In genomic region chr10:74932648-74933047, GRCh38 we compare ENCODE assay signal across 12 cellular contexts.
DNase-seq lines count a peak whose midpoint lies in the region; ATAC-seq, FAIRE-seq and TF ChIP-seq lines count a peak whose summit lies in the region.
"Had no signal": no experiment of that assay in that cellular context is flagged by ENCODE, and none has a peak within 500 bp of the region (broad histone marks: within the 10 kb centered on the region; RNA-seq: fewer than 3 reads in every experiment).

No MANE protein-coding gene starts in this region.

- H3K9ac ChIP-seq in mesenchymal stem cell (ENCODE audit: low read length), result no peak overlapping the region

- H3K4me1 Mint-ChIP-seq in activated CD8-positive, alpha-beta memory T cell treated with anti-CD3 and anti-CD28 coated beads, Interleukin-2, amount 10 ng/mL, durations not matched to agents 7 days and 5 days, result no peaks in the 10 kb centered on the region
- peaks cover 18% of the 10 kb centered on the region for H3K4me1 Mint-ChIP-seq in activated naive CD4-positive, alpha-beta T cell treated with anti-CD3 and anti-CD28 coated beads for 36 hours (ENCODE audit: low read depth)

- H3K23ac ChIP-seq in mesenchymal stem cell (ENCODE audit: low read length in 2 of 2), result no peak overlapping the region

- no peak overlapping the region for H3K4me2 ChIP-seq in mesenchymal stem cell (ENCODE audit: low read length, poor library complexity, severe bottlenecking)

- no peak overlapping the region for H2BK12ac ChIP-seq in mesenchymal stem cell (ENCODE audit: low read length in 2 of 2)

- no peak for FAIRE-seq in pancreas (lab: Jason Lieb, UNC)
- FAIRE-seq: bronchial epithelial cell, GM12878 had no signal

- H3K4me3 Mint-ChIP-seq in activated CD8-positive, alpha-beta memory T cell treated with anti-CD3 and anti-CD28 coated beads, Interleukin-2, amount 10 ng/mL, durations not matched to agents 7 days and 5 days, result no peak overlapping the region
- H3K4me3 Mint-ChIP-seq in activated naive CD4-positive, alpha-beta T cell treated with anti-CD3 and anti-CD28 coated beads for 36 hours, result no peak overlapping the region

- H2BK15ac ChIP-seq in mesenchymal stem cell (ENCODE audit: low read depth, poor library complexity, severe bottlenecking), result no peak overlapping the region

- no peak overlapping the region for H3K4me3 ChIP-seq in pancreas
- H3K4me3 ChIP-seq in mesenchymal stem cell (ENCODE audit: insufficient read depth in 1 of 2, low read depth in 1 of 2, low read length in 2 of 2), result no peak overlapping the region
- H3K4me3 ChIP-seq: GM12878 had no signal

- H3K36me3 Mint-ChIP-seq in activated CD8-positive, alpha-beta memory T cell treated with anti-CD3 and anti-CD28 coated beads, Interleukin-2, amount 10 ng/mL, durations not matched to agents 7 days and 5 days, result peaks cover 2% of the 10 kb centered on the region
- no peaks in the 10 kb centered on the region for H3K36me3 Mint-ChIP-seq in activated naive CD4-positive, alpha-beta T cell treated with anti-CD3 and anti-CD28 coated beads for 36 hours (ENCODE audit: low read depth)

- H4K8ac ChIP-seq in mesenchymal stem cell (ENCODE audit: low read length), result no peak overlapping the region

- H3K79me1 ChIP-seq in mesenchymal stem cell (replicated peaks; ENCODE audit: low read length, poor library complexity, severe bottlenecking), result peaks cover 17% of the 10 kb centered on the region

- H3K27me3 Mint-ChIP-seq in activated CD8-positive, alpha-beta memory T cell treated with anti-CD3 and anti-CD28 coated beads, Interleukin-2, amount 10 ng/mL, durations not matched to agents 7 days and 5 days, result no peaks in the 10 kb centered on the region
- no peaks in the 10 kb centered on the region for H3K27me3 Mint-ChIP-seq in activated naive CD4-positive, alpha-beta T cell treated with anti-CD3 and anti-CD28 coated beads for 36 hours (ENCODE audit: low read depth)

- H3K36me3 ChIP-seq in pancreas (no peaks in the 10 kb centered on the region), mesenchymal stem cell (ENCODE audit: control insufficient read depth in 1 of 2, insufficient read depth in 2 of 2, low read depth in 1 of 2, low read length in 2 of 2) (no peaks in the 10 kb centered on the region)

- H2AK5ac ChIP-seq in mesenchymal stem cell (ENCODE audit: low read length, severe bottlenecking), result no peak overlapping the region

- no peak overlapping the region for H3K27ac ChIP-seq in pancreas
- H3K27ac ChIP-seq in mesenchymal stem cell (ENCODE audit: low read length, poor library complexity, severe bottlenecking), result no peak overlapping the region

- no peak overlapping the region for H4K91ac ChIP-seq in mesenchymal stem cell (ENCODE audit: low read length)

- no peak overlapping the region for H3K14ac ChIP-seq in mesenchymal stem cell (ENCODE audit: low read length in 2 of 2)

- H3K18ac ChIP-seq in mesenchymal stem cell (ENCODE audit: low read depth in 1 of 2, low read length in 2 of 2), result no peak overlapping the region

- DNase-seq in EH (ENCODE audit: low read depth) (peak; percentile 39), NCI-H510A (lab: John Stamatoyannopoulos, UW) (peak; percentile 23), fibroblast of peridontal ligament (ENCODE audit: extremely low read depth) (peak; percentile 40), pancreas (peak in 4 of 6 donors; percentile 17 to 66 (median 50)), mesenchymal stem cell (no peak), COLO668 (lab: John Stamatoyannopoulos, UW; ENCODE audit: unreplicated experiment) (no peak)
- DNase-seq in activated CD8-positive, alpha-beta memory T cell treated with anti-CD3 and anti-CD28 coated beads, Interleukin-2, amount 10 ng/mL, durations not matched to agents 7 days and 5 days, result no peak
- DNase-seq in activated naive CD4-positive, alpha-beta T cell treated with anti-CD3 and anti-CD28 coated beads for 36 hours, result no peak
- DNase-seq: activated CD8-positive, alpha-beta memory T cell treated with anti-CD3 and anti-CD28 coated beads, Interleukin-2, amount 50 U/mL, for 4 hours; T-helper 9 cell had no signal

- 73 to 79% methylated on average over 3 of the region's 3 CpGs for WGBS in pancreas, 2 donors
- WGBS in mesenchymal stem cell, result 80% methylated on average over 1 of the region's 3 CpGs

- no peak overlapping the region for H3K4ac ChIP-seq in mesenchymal stem cell (ENCODE audit: low read depth in 1 of 2, low read length in 2 of 2)

- H3K4me1 ChIP-seq in pancreas (peaks cover 45 to 69% (median 56%) of the 10 kb centered on the region in 3 donors), mesenchymal stem cell (ENCODE audit: control insufficient read depth, insufficient read depth, low read depth, low read length) (peaks cover under 1% of the 10 kb centered on the region)

- no peak overlapping the region for H2AFZ ChIP-seq in mesenchymal stem cell (ENCODE audit: low read depth, low read length)

- intact Hi-C loops in pancreas (cut with DNase I), result no loop called here
- intact Hi-C loops in activated naive CD4-positive, alpha-beta T cell treated with anti-CD3 and anti-CD28 coated beads for 36 hours (cut with micrococcal nuclease), result no loop called here

- no peak for ATAC-seq in pancreas
- ATAC-seq in activated CD8-positive, alpha-beta memory T cell treated with anti-CD3 and anti-CD28 coated beads, Interleukin-2, amount 10 ng/mL, durations not matched to agents 7 days and 5 days, result no peak
- ATAC-seq: GM12878 had no signal

- no peaks in the 10 kb centered on the region for H3K9me3 ChIP-seq in pancreas
- no peaks in the 10 kb centered on the region for H3K9me3 ChIP-seq in mesenchymal stem cell (ENCODE audit: control insufficient read depth, low read length)

- no peaks in the 10 kb centered on the region for H3K9me3 Mint-ChIP-seq in activated CD8-positive, alpha-beta memory T cell treated with anti-CD3 and anti-CD28 coated beads, Interleukin-2, amount 10 ng/mL, durations not matched to agents 7 days and 5 days (ENCODE audit: low read depth)
- H3K9me3 Mint-ChIP-seq in activated naive CD4-positive, alpha-beta T cell treated with anti-CD3 and anti-CD28 coated beads for 36 hours, result no peaks in the 10 kb centered on the region

- H3K27ac Mint-ChIP-seq in activated CD8-positive, alpha-beta memory T cell treated with anti-CD3 and anti-CD28 coated beads, Interleukin-2, amount 10 ng/mL, durations not matched to agents 7 days and 5 days, result no peak overlapping the region
- H3K27ac Mint-ChIP-seq in activated naive CD4-positive, alpha-beta T cell treated with anti-CD3 and anti-CD28 coated beads for 36 hours, result no peak overlapping the region

- H2BK5ac ChIP-seq in mesenchymal stem cell (ENCODE audit: low read depth, low read length, poor library complexity, severe bottlenecking), result no peak overlapping the region

- CTCF ChIA-PET in activated CD8-positive, alpha-beta memory T cell treated with anti-CD3 and anti-CD28 coated beads, Interleukin-2, amount 10 ng/mL, durations not matched to agents 7 days and 5 days (lab: Charles Lee), result interaction anchor here (0.9 to 1.3 kb wide), 2 partner anchors 12 to 17 kb away, joined by 3 to 4 read pairs; no protein-coding TSS in a partner anchor
- CTCF ChIA-PET in activated naive CD4-positive, alpha-beta T cell treated with anti-CD3 and anti-CD28 coated beads for 36 hours (lab: Charles Lee), result interaction anchor here (0.5 to 1.3 kb wide), 4 partner anchors 12 to 633 kb away, joined by 3 to 5 read pairs (median 4); no protein-coding TSS in a partner anchor

- no peak for TF ChIP-seq CTCF in pancreas (IDR thresholded peaks at IDR 0.05)

- H3K27me3 ChIP-seq in pancreas (no peaks in the 10 kb centered on the region), mesenchymal stem cell (ENCODE audit: control insufficient read depth in 1 of 2, insufficient read depth in 1 of 2, low read length in 2 of 2) (no peaks in the 10 kb centered on the region)

- no peak overlapping the region for H2BK120ac ChIP-seq in mesenchymal stem cell (ENCODE audit: low read depth, low read length)

Comparison
In these comparisons a context has a peak if more than half of its experiments do, and no peak if none do; other contexts are left out.
1. DNase-seq: peak in EH (single experiment), NCI-H510A (single experiment), fibroblast of peridontal ligament (single experiment) and pancreas (4 of 6); none in mesenchymal stem cell (single experiment), activated CD8-positive, alpha-beta memory T cell treated with anti-CD3 and anti-CD28 coated beads, Interleukin-2, amount 10 ng/mL, durations not matched to agents 7 days and 5 days (single experiment), activated naive CD4-positive, alpha-beta T cell treated with anti-CD3 and anti-CD28 coated beads for 36 hours (single experiment) and COLO668 (single experiment).